30 cellular contexts compared by ENCODE assay signal in genomic region chrX:140299411-140299810, GRCh38.
"Had no signal": no experiment of that assay in that cellular context is flagged by ENCODE, and none has a peak within 500 bp of the region (broad histone marks: within the 10 kb centered on the region; RNA-seq: fewer than 3 reads in every experiment).

No MANE protein-coding gene starts in this region.

- H3K4me3 Mint-ChIP-seq: immature natural killer cell; naive thymus-derived CD8-positive, alpha-beta T cell; nephron; neural crest cell; stimulated activated naive B cell treated with anti-CD40 and anti-IgM and Interleukin-4, amounts not matched to agents 10 μg/mL and 1 μg/mL and 100 μg/mL, for 72 hours; stimulated activated naive CD8-positive, alpha-beta T cell treated with anti-CD3 and anti-CD28 coated beads, Interleukin-15, Interleukin-2, amounts not matched to agents 100 ng/mL and 50 ng/mL, for 24 hours had no signal

- H3K9me3 ChIP-seq: left lung, lower lobe of right lung, neutrophil, psoas muscle, right lobe of liver, suprapubic skin, thoracic aorta, upper lobe of right lung had no signal

- FAIRE-seq: islet of Langerhans, kidney, urothelium cell line had no signal

- H3K27ac ChIP-seq: left lung, lower lobe of right lung, neutrophil, parathyroid adenoma, psoas muscle, right atrium auricular region, right lobe of liver, suprapubic skin, thoracic aorta, tibial artery, upper lobe of right lung had no signal

- H3K27ac Mint-ChIP-seq: immature natural killer cell; naive thymus-derived CD8-positive, alpha-beta T cell; nephron; stimulated activated naive B cell treated with anti-CD40 and anti-IgM and Interleukin-4, amounts not matched to agents 10 μg/mL and 1 μg/mL and 100 μg/mL, for 72 hours; stimulated activated naive CD8-positive, alpha-beta T cell treated with anti-CD3 and anti-CD28 coated beads, Interleukin-15, Interleukin-2, amounts not matched to agents 100 ng/mL and 50 ng/mL, for 24 hours had no signal

- H2AFZ ChIP-seq: parathyroid adenoma had no signal

- H3K9me3 Mint-ChIP-seq: stimulated activated naive CD8-positive, alpha-beta T cell treated with anti-CD3 and anti-CD28 coated beads, Interleukin-15, Interleukin-2, amounts not matched to agents 100 ng/mL and 50 ng/mL, for 24 hours had no signal

- H3K36me3 Mint-ChIP-seq: immature natural killer cell; naive thymus-derived CD8-positive, alpha-beta T cell; stimulated activated naive B cell treated with anti-CD40 and anti-IgM and Interleukin-4, amounts not matched to agents 10 μg/mL and 1 μg/mL and 100 μg/mL, for 72 hours had no signal

- H3K4me3 ChIP-seq: left lung, lower lobe of right lung, psoas muscle, right atrium auricular region, right lobe of liver, suprapubic skin, thoracic aorta, tibial artery, upper lobe of right lung had no signal

- ATAC-seq: left colon; left lung; lower lobe of right lung; naive thymus-derived CD8-positive, alpha-beta T cell; psoas muscle; right lobe of liver; stimulated activated naive B cell treated with anti-CD40 and anti-IgM and Interleukin-4, amounts not matched to agents 10 μg/mL and 1 μg/mL and 100 μg/mL, for 72 hours; upper lobe of right lung had no signal

- H3K27me3 Mint-ChIP-seq: naive thymus-derived CD8-positive, alpha-beta T cell; stimulated activated naive B cell treated with anti-CD40 and anti-IgM and Interleukin-4, amounts not matched to agents 10 μg/mL and 1 μg/mL and 100 μg/mL, for 72 hours; stimulated activated naive CD8-positive, alpha-beta T cell treated with anti-CD3 and anti-CD28 coated beads, Interleukin-15, Interleukin-2, amounts not matched to agents 100 ng/mL and 50 ng/mL, for 24 hours had no signal

- H3K4me1 ChIP-seq: left lung, lower lobe of right lung, parathyroid adenoma, psoas muscle, right atrium auricular region, right lobe of liver, suprapubic skin, tibial artery, upper lobe of right lung had no signal

- H3K79me2 ChIP-seq: parathyroid adenoma had no signal

- H3K36me3 ChIP-seq: left lung, lower lobe of right lung, neutrophil, right atrium auricular region, right lobe of liver, suprapubic skin, thoracic aorta, tibial artery, upper lobe of right lung had no signal

- H3K27me3 ChIP-seq: left lung, neutrophil, right atrium auricular region, right lobe of liver, suprapubic skin, tibial artery, upper lobe of right lung had no signal

- DNase-seq: hypothalamus; immature natural killer cell; kidney; left colon; left lung; lower lobe of right lung; mammary epithelial cell; mesenchymal stem cell; naive thymus-derived CD8-positive, alpha-beta T cell; occipital lobe; psoas muscle; right lobe of liver; stimulated activated CD4-positive, alpha-beta T cell treated with anti-CD3 and anti-CD28 coated beads, Interleukin-12 subunit alpha, Interleukin-12 subunit beta, amount 100 ng/mL, for 4 hours; stimulated activated CD4-positive, alpha-beta T cell treated with anti-CD3 and anti-CD28 coated beads, Interleukin-15, amount 100 ng/mL, for 24 hours; stimulated activated CD4-positive, alpha-beta T cell treated with anti-CD3 and anti-CD28 coated beads, Interleukin-2, amount 100 ng/mL, for 24 hours; stimulated activated CD4-positive, alpha-beta T cell treated with anti-CD3 and anti-CD28 coated beads, Interleukin-4, amount 100 ng/mL, for 1 hour; stimulated activated naive B cell treated with anti-CD40 and anti-IgM and Interleukin-4, amounts not matched to agents 10 μg/mL and 1 μg/mL and 100 μg/mL, for 72 hours; tibial artery; trophoblast cell; upper lobe of right lung had no signal

- H3K4me1 Mint-ChIP-seq: immature natural killer cell; naive thymus-derived CD8-positive, alpha-beta T cell; nephron; stimulated activated naive B cell treated with anti-CD40 and anti-IgM and Interleukin-4, amounts not matched to agents 10 μg/mL and 1 μg/mL and 100 μg/mL, for 72 hours had no signal

- H3K9ac ChIP-seq: parathyroid adenoma had no signal
